In the genomic region with DNA sequence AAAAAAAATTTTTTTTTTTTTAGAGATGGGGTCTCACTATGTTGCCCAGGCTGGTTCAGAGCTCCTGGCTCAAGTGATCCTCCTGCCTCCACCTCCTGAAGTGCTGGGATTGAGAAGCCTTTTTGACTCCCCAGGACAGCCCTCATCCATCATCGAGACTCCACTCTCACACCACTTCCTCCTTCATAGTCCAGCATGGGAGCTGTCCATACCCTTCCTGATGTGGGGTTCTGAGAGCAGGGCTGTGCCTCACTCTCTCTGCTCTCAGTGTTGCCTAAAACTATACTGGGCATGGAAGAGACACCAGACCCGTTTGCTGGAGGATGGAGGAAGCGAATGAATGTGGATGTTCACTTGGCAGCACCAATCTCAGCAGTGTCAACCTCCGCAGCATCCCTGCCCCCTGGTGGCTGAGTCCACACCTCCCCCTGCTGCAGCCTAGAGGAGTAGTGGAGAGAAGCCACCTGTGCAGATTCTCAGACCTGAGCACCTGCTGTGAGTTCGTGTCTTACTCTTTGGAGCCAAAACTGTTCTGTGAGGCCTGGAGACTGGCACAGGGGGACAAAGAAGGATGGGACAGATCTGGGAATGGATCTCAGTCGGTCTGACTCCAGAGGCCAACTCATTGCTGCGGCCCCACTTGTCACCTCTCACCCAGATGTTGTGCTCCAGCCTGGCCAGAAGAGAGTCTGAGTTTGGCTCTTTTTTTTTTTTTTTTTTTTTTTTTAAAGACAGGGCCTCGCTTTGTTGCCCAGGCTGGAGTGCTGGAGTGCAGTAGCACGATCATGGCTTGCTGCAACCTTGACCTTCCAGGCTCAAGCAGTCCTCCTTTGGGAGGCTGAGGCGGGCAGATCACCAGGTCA, we compare ENCODE assay signal across 8 cellular contexts. TPM values are rescaled to one million over a fixed set of nuclear protein-coding genes. Genes with fewer than 3 reads are reported as not detected.
A peak's percentile ranks its signal among the peaks of the same experiment; 100 is the strongest.
DNase-seq lines count a peak whose midpoint lies in the region; ATAC-seq and TF ChIP-seq lines count a peak whose summit lies in the region.

No MANE protein-coding gene starts in this region.

- H3K4me1 ChIP-seq in DOHH2 (ENCODE audit: control insufficient read depth, low read length) (peaks cover 45% of the 10 kb centered on the region), ovary (ENCODE audit: insufficient read depth) (no peaks in the 10 kb centered on the region), uterus (no peaks in the 10 kb centered on the region)

- H4K20me1 ChIP-seq in DOHH2 (ENCODE audit: control insufficient read depth, insufficient read depth, low read depth, low read length) = no peaks in the 10 kb centered on the region

- no peaks in the 10 kb centered on the region for H3K9me2 ChIP-seq in DOHH2 (replicated peaks; ENCODE audit: control insufficient read depth, low read length)

- no peaks in the 10 kb centered on the region for H3K9me3 ChIP-seq in DOHH2 (ENCODE audit: control insufficient read depth, insufficient read depth, low read length)
- no peaks in the 10 kb centered on the region for H3K9me3 ChIP-seq in ovary
- H3K9me3 ChIP-seq in uterus = no peaks in the 10 kb centered on the region

- WGBS in ovary, 3 donors = 38 to 50% (median 40%) methylated on average over 10 of the region's 10 CpGs

- TF ChIP-seq CTCF in DOHH2 (IDR thresholded peaks at IDR 0.05; ENCODE audit: low read depth, low read length, poor library complexity, severe bottlenecking) = peak; percentile 99
- TF ChIP-seq CTCF in fibroblast of mammary gland (conservative IDR thresholded peaks at IDR 0.05; ENCODE audit: control insufficient read depth, insufficient read depth, low read depth, low read length) = peak; percentile 93
- peak; percentile 70 to 86 (median 78) for TF ChIP-seq CTCF in ovary (IDR thresholded peaks at IDR 0.05)
- TF ChIP-seq CTCF in uterus (IDR thresholded peaks at IDR 0.05) = peak; percentile 78 to 90 (median 84)

- H3K27me3 ChIP-seq in DOHH2 (ENCODE audit: control insufficient read depth, low read length) = no peaks in the 10 kb centered on the region; the same call in 1 of the 2 replicates
- H3K27me3 ChIP-seq in ovary = no peaks in the 10 kb centered on the region
- H3K27me3 ChIP-seq in uterus = no peaks in the 10 kb centered on the region

- no peaks in the 10 kb centered on the region for H3K79me2 ChIP-seq in DOHH2 (ENCODE audit: control insufficient read depth, low read length)

- H3K4me2 ChIP-seq in DOHH2 (ENCODE audit: low read length) = peak overlapping the region; percentile 11; the same call in 1 of the 2 replicates

- H3F3A ChIP-seq in DOHH2 (ENCODE audit: control insufficient read depth, insufficient read depth) = 0 out of 2 replicates have a peak, but pooled peaks cover 3% of the 10 kb centered on the region

- H3K27ac ChIP-seq in DOHH2 (ENCODE audit: low read depth, low read length) (no peak overlapping the region), ovary (no peak overlapping the region), uterus (no peak overlapping the region)

- ATAC-seq in HG03442 (IDR thresholded peaks at IDR 0.05; ENCODE audit: unreplicated experiment) (peak; percentile 47), HG02759 (IDR thresholded peaks at IDR 0.05; ENCODE audit: unreplicated experiment) (no peak)

- no peaks in the 10 kb centered on the region for H3K36me3 ChIP-seq in DOHH2 (ENCODE audit: control insufficient read depth, low read length)
- H3K36me3 ChIP-seq in ovary = no peaks in the 10 kb centered on the region
- no peaks in the 10 kb centered on the region for H3K36me3 ChIP-seq in uterus

- DNase-seq in NOMO-1 treated with dmso at 0.1 percent for 144 hours (lab: John Stamatoyannopoulos, UW; ENCODE audit: unreplicated experiment) = peak; percentile 14
- peak; percentile 71 for DNase-seq in activated CD8-positive, alpha-beta memory T cell treated with anti-CD3 and anti-CD28 coated beads, Interleukin-2, amount 50 U/mL, for 4 hours
- peak; percentile 70 for DNase-seq in fibroblast of mammary gland (ENCODE audit: low read depth)
- peak; percentile 83 to 92 (median 86) for DNase-seq in ovary
- DNase-seq in uterus = peak; percentile 76 to 82

- intact Hi-C loops in ovary (cut with DNase I) = loop anchor here in 3 of 4 donors (1.0 to 2.0 kb wide), 2 partner anchors 29 to 30 kb away; no protein-coding TSS in a partner anchor
- intact Hi-C loops in uterus (cut with DNase I; ENCODE audit: low total_unique reads) = no loop called here

- H3K4me3 ChIP-seq in DOHH2 (ENCODE audit: low read length) = no peak overlapping the region
- H3K4me3 ChIP-seq in fibroblast of mammary gland (ENCODE audit: control insufficient read depth, low read depth, low read length) = no peak overlapping the region
- H3K4me3 ChIP-seq in ovary = no peak overlapping the region
- no peak overlapping the region for H3K4me3 ChIP-seq in uterus

- TF ChIP-seq POLR2A in ovary (IDR thresholded peaks at IDR 0.05) (no peak), uterus (IDR thresholded peaks at IDR 0.05) (no peak)

- TF ChIP-seq EP300 in ovary (IDR thresholded peaks at IDR 0.05) = no peak

RNA-seq across cellular contexts. Expression of a gene that starts 17.7 kb away (rescaled TPM):
- total RNA-seq in ovary = 10 to 100 TPM; 27.1 to 57.3 (median 31.4) TPM
- 10 to 100 TPM; 30.0 to 55.0 TPM for polyA plus RNA-seq in ovary
- 100 to 1,000 TPM; 104 to 247 (median 182) TPM for total RNA-seq in uterus

RNA-seq across cellular contexts. Expression of a gene that starts 23.5 kb away (rescaled TPM):
- total RNA-seq in ovary = not detected
- not detected for polyA plus RNA-seq in ovary
- not detected for total RNA-seq in uterus

RNA-seq across cellular contexts. Expression of a gene that starts 50.7 kb away (rescaled TPM):
- total RNA-seq in ovary (10 to 100 TPM; 31.7 to 65.2 (median 59.9) TPM), uterus (10 to 100 TPM; 48.4 to 72.1 (median 61.9) TPM)
- 10 to 100 TPM; 54.3 to 58.2 TPM for polyA plus RNA-seq in ovary

Comparison
In these comparisons a context has a peak if more than half of its experiments do, and no peak if none do; other contexts are left out.
1. DNase-seq: peak in every context shown above with its lines; median percentile 86 in ovary; 79 in uterus; 71 in activated CD8-positive, alpha-beta memory T cell treated with anti-CD3 and anti-CD28 coated beads, Interleukin-2, amount 50 U/mL, for 4 hours; 70 in fibroblast of mammary gland; 14 in NOMO-1 treated with dmso at 0.1 percent for 144 hours.